In the genomic region with DNA sequence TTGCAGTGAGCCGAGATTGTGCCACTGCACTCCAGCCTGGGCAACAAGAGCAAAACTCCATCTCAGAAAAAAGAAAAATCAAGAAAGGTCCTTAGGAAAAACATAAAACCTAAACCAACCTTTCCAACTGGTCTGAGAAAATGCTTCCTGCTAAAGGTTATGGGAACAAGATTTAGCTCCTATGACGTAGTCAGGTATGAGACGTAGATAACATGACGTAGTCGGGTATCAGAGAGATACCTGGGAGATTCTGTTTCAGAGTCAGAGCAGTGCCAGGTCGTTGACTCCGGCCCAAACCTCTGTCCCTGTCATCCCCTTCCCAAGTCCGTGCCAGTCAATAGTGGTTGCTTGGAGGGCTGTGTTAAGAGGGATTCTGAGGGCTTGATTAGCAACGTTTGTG, we compare ENCODE assay signal across 25 cellular contexts. TPM values are rescaled to one million over a fixed set of nuclear protein-coding genes. Genes with fewer than 3 reads are reported as not detected.
"Had no signal": no experiment of that assay in that cellular context is flagged by ENCODE, and none has a peak within 500 bp of the region (broad histone marks: within the 10 kb centered on the region; RNA-seq: fewer than 3 reads in every experiment).

No MANE protein-coding gene starts in this region.

- H3K27ac Mint-ChIP-seq: activated CD4-positive, alpha-beta T cell treated with anti-CD3 and anti-CD28 coated beads for 36 hours; activated CD8-positive, alpha-beta memory T cell treated with anti-CD3 and anti-CD28 coated beads, Interleukin-2, amount 10 ng/mL, durations not matched to agents 7 days and 5 days; activated CD8-positive, alpha-beta T cell treated with anti-CD3 and anti-CD28 coated beads, Interleukin-2, amount 10 ng/mL, durations not matched to agents 7 days and 5 days; activated naive CD4-positive, alpha-beta T cell treated with anti-CD3 and anti-CD28 coated beads, Interleukin-2, amount 50 U/mL, for 72 hours; activated T-cell treated with anti-CD3 and anti-CD28 coated beads, Interleukin-2, amount 50 U/mL, for 72 hours; naive thymus-derived CD4-positive, alpha-beta T cell; neural progenitor cell; stimulated activated effector memory CD8-positive, alpha-beta T cell treated with anti-CD3 and anti-CD28 coated beads, Interleukin-12 subunit alpha, Interleukin-12 subunit beta, amount 100 ng/mL, for 72 hours; stimulated activated naive CD8-positive, alpha-beta T cell treated with anti-CD3 and anti-CD28 coated beads, Interleukin-15, Interleukin-2, amounts not matched to agents 100 ng/mL and 50 ng/mL, for 24 hours; T-helper 2 cell treated with Interferon-gamma antibody and Interleukin-4, amounts not matched to agents 5 μg/mL and 100 μg/mL, for 36 hours had no signal

- H3K9me3 ChIP-seq: body of pancreas, colonic mucosa, right lobe of liver had no signal

- H2AFZ ChIP-seq: hepatocyte, neural progenitor cell had no signal

- H3K4me1 ChIP-seq: body of pancreas, colonic mucosa, neural progenitor cell, right lobe of liver had no signal

- H3K4me3 ChIP-seq: body of pancreas, colonic mucosa, hepatocyte, neural progenitor cell, right lobe of liver, skin epidermis had no signal

- H3K27me3 ChIP-seq: body of pancreas, colonic mucosa, hepatocyte, neural progenitor cell, right lobe of liver had no signal

- H3K4me3 Mint-ChIP-seq: activated CD4-positive, alpha-beta T cell treated with anti-CD3 and anti-CD28 coated beads for 36 hours; activated CD8-positive, alpha-beta memory T cell treated with anti-CD3 and anti-CD28 coated beads, Interleukin-2, amount 10 ng/mL, durations not matched to agents 7 days and 5 days; activated CD8-positive, alpha-beta T cell treated with anti-CD3 and anti-CD28 coated beads, Interleukin-2, amount 10 ng/mL, durations not matched to agents 7 days and 5 days; activated T-cell treated with anti-CD3 and anti-CD28 coated beads, Interleukin-2, amount 50 U/mL, for 72 hours; naive thymus-derived CD4-positive, alpha-beta T cell; neural progenitor cell; stimulated activated effector memory CD8-positive, alpha-beta T cell treated with anti-CD3 and anti-CD28 coated beads, Interleukin-12 subunit alpha, Interleukin-12 subunit beta, amount 100 ng/mL, for 72 hours; stimulated activated naive CD8-positive, alpha-beta T cell treated with anti-CD3 and anti-CD28 coated beads, Interleukin-15, Interleukin-2, amounts not matched to agents 100 ng/mL and 50 ng/mL, for 24 hours; T-helper 2 cell treated with Interferon-gamma antibody and Interleukin-4, amounts not matched to agents 5 μg/mL and 100 μg/mL, for 36 hours had no signal

- H3K36me3 ChIP-seq: colonic mucosa, neural progenitor cell, right lobe of liver had no signal

- H3K9me3 Mint-ChIP-seq: activated naive CD4-positive, alpha-beta T cell treated with anti-CD3 and anti-CD28 coated beads, Interleukin-2, amount 50 U/mL, for 72 hours; activated T-cell treated with anti-CD3 and anti-CD28 coated beads, Interleukin-2, amount 50 U/mL, for 72 hours; neural progenitor cell; stimulated activated effector memory CD8-positive, alpha-beta T cell treated with anti-CD3 and anti-CD28 coated beads, Interleukin-12 subunit alpha, Interleukin-12 subunit beta, amount 100 ng/mL, for 72 hours; stimulated activated naive CD8-positive, alpha-beta T cell treated with anti-CD3 and anti-CD28 coated beads, Interleukin-15, Interleukin-2, amounts not matched to agents 100 ng/mL and 50 ng/mL, for 24 hours; T-helper 2 cell treated with Interferon-gamma antibody and Interleukin-4, amounts not matched to agents 5 μg/mL and 100 μg/mL, for 36 hours had no signal

- H3K4me2 ChIP-seq: hepatocyte, neural progenitor cell had no signal

- ATAC-seq: activated CD4-positive, alpha-beta T cell treated with anti-CD3 and anti-CD28 coated beads for 36 hours; activated CD8-positive, alpha-beta memory T cell treated with anti-CD3 and anti-CD28 coated beads, Interleukin-2, amount 10 ng/mL, durations not matched to agents 7 days and 5 days; activated CD8-positive, alpha-beta T cell treated with anti-CD3 and anti-CD28 coated beads, Interleukin-2, amount 10 ng/mL, durations not matched to agents 7 days and 5 days; activated naive CD4-positive, alpha-beta T cell treated with anti-CD3 and anti-CD28 coated beads, Interleukin-2, amount 50 U/mL, for 72 hours; activated T-cell treated with anti-CD3 and anti-CD28 coated beads, Interleukin-2, amount 50 U/mL, for 72 hours; body of pancreas; naive thymus-derived CD4-positive, alpha-beta T cell; stimulated activated effector memory CD8-positive, alpha-beta T cell treated with anti-CD3 and anti-CD28 coated beads, Interleukin-12 subunit alpha, Interleukin-12 subunit beta, amount 100 ng/mL, for 72 hours had no signal

- H3K27me3 Mint-ChIP-seq: activated CD4-positive, alpha-beta T cell treated with anti-CD3 and anti-CD28 coated beads for 36 hours; activated CD8-positive, alpha-beta memory T cell treated with anti-CD3 and anti-CD28 coated beads, Interleukin-2, amount 10 ng/mL, durations not matched to agents 7 days and 5 days; stimulated activated naive CD8-positive, alpha-beta T cell treated with anti-CD3 and anti-CD28 coated beads, Interleukin-15, Interleukin-2, amounts not matched to agents 100 ng/mL and 50 ng/mL, for 24 hours had no signal

- H3K36me3 Mint-ChIP-seq: activated CD8-positive, alpha-beta memory T cell treated with anti-CD3 and anti-CD28 coated beads, Interleukin-2, amount 10 ng/mL, durations not matched to agents 7 days and 5 days; activated naive CD4-positive, alpha-beta T cell treated with anti-CD3 and anti-CD28 coated beads, Interleukin-2, amount 50 U/mL, for 72 hours; naive thymus-derived CD4-positive, alpha-beta T cell had no signal

- H3K4me1 Mint-ChIP-seq: activated CD4-positive, alpha-beta T cell treated with anti-CD3 and anti-CD28 coated beads for 36 hours; activated CD8-positive, alpha-beta memory T cell treated with anti-CD3 and anti-CD28 coated beads, Interleukin-2, amount 10 ng/mL, durations not matched to agents 7 days and 5 days; naive thymus-derived CD4-positive, alpha-beta T cell; stimulated activated effector memory CD8-positive, alpha-beta T cell treated with anti-CD3 and anti-CD28 coated beads, Interleukin-12 subunit alpha, Interleukin-12 subunit beta, amount 100 ng/mL, for 72 hours had no signal

- DNase-seq: activated CD4-positive, alpha-beta T cell treated with anti-CD3 and anti-CD28 coated beads for 36 hours; activated CD4-positive, CD25-positive, alpha-beta regulatory T cell; activated CD8-positive, alpha-beta memory T cell treated with anti-CD3 and anti-CD28 coated beads, Interleukin-2, amount 10 ng/mL, durations not matched to agents 7 days and 5 days; activated CD8-positive, alpha-beta T cell treated with anti-CD3 and anti-CD28 coated beads, Interleukin-2, amount 10 ng/mL, durations not matched to agents 7 days and 5 days; activated naive CD4-positive, alpha-beta T cell; activated T-cell treated with anti-CD3 and anti-CD28 coated beads for 4 hours; activated T-cell treated with anti-CD3 and anti-CD28 coated beads, Interleukin-2, amount 50 U/mL, for 72 hours; body of pancreas; colonic mucosa; effector memory CD4-positive, alpha-beta T cell; islet precursor cell; left cardiac atrium; midbrain; naive thymus-derived CD4-positive, alpha-beta T cell; occipital lobe; right lobe of liver; stimulated activated CD4-positive, alpha-beta T cell treated with anti-CD3 and anti-CD28 coated beads, Interleukin-4, amount 100 ng/mL, for 24 hours; T-helper 1 cell had no signal

- H3K9ac ChIP-seq: neural progenitor cell had no signal

- H3K27ac ChIP-seq: body of pancreas, colonic mucosa, hepatocyte, neural progenitor cell, right lobe of liver had no signal

RNA-seq across cellular contexts. Expression of gene LMCD1, which starts 39.9 kb away (rescaled TPM):
- polyA plus RNA-seq: naive thymus-derived CD4-positive, alpha-beta T cell had no signal
